ENCODE assay signal across 15 cellular contexts in the genomic region with DNA sequence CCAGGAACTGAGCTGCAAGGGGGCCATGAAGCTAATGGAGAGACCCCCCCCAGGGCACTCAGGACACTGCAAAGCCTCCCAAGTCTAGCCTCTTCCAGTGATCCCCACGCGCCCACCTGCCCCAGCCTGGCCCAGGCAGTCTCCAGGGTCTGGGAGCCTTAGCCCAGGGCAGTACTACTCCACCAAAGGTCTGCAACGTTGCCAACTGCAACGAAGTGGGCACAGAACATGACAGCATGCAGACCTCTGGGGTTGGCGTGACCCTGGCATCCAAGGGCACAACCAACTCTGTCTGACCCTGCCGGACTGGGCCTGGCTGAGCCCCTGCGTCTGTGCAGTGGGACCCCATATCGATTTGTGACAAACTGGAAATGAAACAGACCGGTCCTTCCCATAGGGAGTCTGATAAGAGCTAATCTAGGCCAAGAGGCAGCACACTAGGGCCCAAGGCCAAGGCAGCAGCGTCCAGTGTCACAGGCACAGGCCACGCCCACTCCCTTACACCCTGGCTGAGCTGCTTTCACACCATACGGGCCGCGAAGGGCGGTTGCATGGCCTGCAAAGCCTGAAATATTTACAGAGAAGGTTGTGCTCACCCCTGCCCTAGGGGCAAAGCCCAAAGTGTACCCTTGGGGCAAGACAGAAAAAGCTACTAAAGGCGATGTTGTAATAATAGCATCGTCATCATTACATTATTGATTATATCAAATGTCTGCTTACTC.
DNase-seq lines count a peak whose midpoint lies in the region; ATAC-seq, FAIRE-seq and TF ChIP-seq lines count a peak whose summit lies in the region.
"Had no signal": no experiment of that assay in that cellular context is flagged by ENCODE, and none has a peak within 500 bp of the region (broad histone marks: within the 10 kb centered on the region; RNA-seq: fewer than 3 reads in every experiment).

No MANE protein-coding gene starts in this region.

- H3K4me3 ChIP-seq in kidney (ENCODE audit: low read length in 2 of 2): no peak overlapping the region
- no peak overlapping the region for H3K4me3 ChIP-seq in PC-3 (ENCODE audit: low read length)
- no peak overlapping the region for H3K4me3 ChIP-seq in CD8-positive, alpha-beta T cell (ENCODE audit: low read depth, low read length)

- no peak overlapping the region for H3K9ac ChIP-seq in kidney (ENCODE audit: low read length in 2 of 2)
- no peak overlapping the region for H3K9ac ChIP-seq in PC-3 (ENCODE audit: low read length)

- H3K79me2 ChIP-seq in PC-3 (ENCODE audit: low read length): no peaks in the 10 kb centered on the region; the same call in 1 of the 2 replicates

- in situ Hi-C loops in G401 (cut with HindIII; ENCODE audit: low sequenced_read_pairs): no loop called here

- CTCF ChIA-PET in PC-3 (lab: Charles Lee): no interaction called here
- CTCF ChIA-PET in CD8-positive, alpha-beta T cell (lab: Charles Lee): interaction anchor here (0.5 kb wide), 1 partner anchor 24 kb away, joined by 4 read pairs; no protein-coding TSS in a partner anchor
- CTCF ChIA-PET in activated CD4-positive, alpha-beta T cell treated with anti-CD3 and anti-CD28 coated beads for 36 hours (lab: Charles Lee): interaction anchor here (1.4 kb wide), 1 partner anchor 82 kb away, joined by 5 read pairs; no protein-coding TSS in a partner anchor

- FAIRE-seq in kidney (lab: Jason Lieb, UNC): no peak
- FAIRE-seq: astrocyte, urothelium cell line had no signal

- ATAC-seq in PC-3: no peak
- ATAC-seq in CD8-positive, alpha-beta T cell: no peak
- ATAC-seq in activated CD4-positive, alpha-beta T cell treated with anti-CD3 and anti-CD28 coated beads for 36 hours: no peak

- no peak overlapping the region for H2AFZ ChIP-seq in PC-3 (ENCODE audit: low read length)

- H3K4me1 Mint-ChIP-seq in CD8-positive, alpha-beta T cell (ENCODE audit: low read depth): peaks cover 26% of the 10 kb centered on the region
- peaks cover 31% of the 10 kb centered on the region for H3K4me1 Mint-ChIP-seq in activated CD4-positive, alpha-beta T cell treated with anti-CD3 and anti-CD28 coated beads for 36 hours

- DNase-seq in G401 (ENCODE audit: low spot score): peak; percentile 96
- peak; percentile 39 to 79 for DNase-seq in cerebellar nuclear complex (lab: John Stamatoyannopoulos, UW)
- DNase-seq in kidney: peak; percentile 91
- DNase-seq in retina: peak; percentile 32
- DNase-seq in PC-3: no peak
- DNase-seq in activated CD4-positive, alpha-beta T cell treated with anti-CD3 and anti-CD28 coated beads, Interleukin-2, amount 50 U/mL, for 48 hours: no peak
- no peak for DNase-seq in CD8-positive, alpha-beta T cell
- DNase-seq in activated CD4-positive, alpha-beta T cell treated with anti-CD3 and anti-CD28 coated beads for 36 hours: no peak
- DNase-seq: activated CD4-positive, CD25-positive, alpha-beta regulatory T cell; activated T-cell treated with anti-CD3 and anti-CD28 coated beads, Interleukin-2, amount 50 U/mL, for 24 hours; DMS 273 treated with DMSO at 0.1 percent for 48 hours; NCI-H1092 treated with DMSO at 0.1 percent for 48 hours; NCI-H526 had no signal

- H3K4me2 ChIP-seq in PC-3 (ENCODE audit: low read length): no peak overlapping the region

- BruUV-seq in PC-3 (replicated peaks; lab: Mats Ljungman, UMichigan): no TSS peak

- no peaks in the 10 kb centered on the region for H3K9me3 ChIP-seq in kidney (ENCODE audit: control insufficient read depth in 1 of 2, low read length in 2 of 2)
- no peaks in the 10 kb centered on the region for H3K9me3 ChIP-seq in PC-3 (ENCODE audit: low read length)
- no peaks in the 10 kb centered on the region for H3K9me3 ChIP-seq in CD8-positive, alpha-beta T cell (ENCODE audit: low read length)

- H3K9me3 Mint-ChIP-seq in CD8-positive, alpha-beta T cell: no peaks in the 10 kb centered on the region
- no peaks in the 10 kb centered on the region for H3K9me3 Mint-ChIP-seq in activated CD4-positive, alpha-beta T cell treated with anti-CD3 and anti-CD28 coated beads for 36 hours (ENCODE audit: low read depth)
- H3K9me3 Mint-ChIP-seq: activated T-cell treated with anti-CD3 and anti-CD28 coated beads, Interleukin-2, amount 50 U/mL, for 24 hours had no signal

- intact Hi-C loops in kidney (cut with DNase I) (no loop called here), PC-3 (cut with micrococcal nuclease) (no loop called here)
- intact Hi-C loops in CD8-positive, alpha-beta T cell (cut with DNase I, micrococcal nuclease): no loop called here
- intact Hi-C loops in activated CD4-positive, alpha-beta T cell treated with anti-CD3 and anti-CD28 coated beads for 36 hours (cut with DNase I, micrococcal nuclease): loop anchor here (5.0 kb wide), 1 partner anchor 57 kb away; no protein-coding TSS in a partner anchor

- H3K36me3 ChIP-seq in kidney (ENCODE audit: control insufficient read depth in 1 of 2, insufficient read depth in 2 of 2, low read length in 2 of 2): peaks cover 0 to 22% of the 10 kb centered on the region in 2 donors
- no peaks in the 10 kb centered on the region; the same call in 1 of the 2 replicates for H3K36me3 ChIP-seq in PC-3 (ENCODE audit: low read depth, low read length)
- no peaks in the 10 kb centered on the region for H3K36me3 ChIP-seq in CD8-positive, alpha-beta T cell (ENCODE audit: insufficient read depth, low read length)

- POLR2A ChIA-PET in PC-3 (lab: Charles Lee; ENCODE audit: unreplicated experiment): no interaction called here
- POLR2A ChIA-PET in CD8-positive, alpha-beta T cell (lab: Charles Lee): no interaction called here
- POLR2A ChIA-PET in activated CD4-positive, alpha-beta T cell treated with anti-CD3 and anti-CD28 coated beads for 36 hours (lab: Charles Lee): no interaction called here

- no peak overlapping the region for H3K27ac ChIP-seq in kidney (ENCODE audit: low read depth in 2 of 2, low read length in 2 of 2)
- no peak overlapping the region for H3K27ac ChIP-seq in PC-3 (ENCODE audit: low read length)
- no peak overlapping the region for H3K27ac ChIP-seq in CD8-positive, alpha-beta T cell (ENCODE audit: low read depth, low read length)

- H3K4me1 ChIP-seq in kidney (ENCODE audit: control insufficient read depth in 1 of 2, insufficient read depth in 1 of 2, low read depth in 1 of 2, low read length in 2 of 2) (peaks cover 0 to 10% of the 10 kb centered on the region in 2 donors), PC-3 (ENCODE audit: insufficient read depth, low read length) (no peaks in the 10 kb centered on the region)
- peaks cover 16% of the 10 kb centered on the region for H3K4me1 ChIP-seq in CD8-positive, alpha-beta T cell (ENCODE audit: insufficient read depth, low read length)

- TF ChIP-seq CTCF in kidney (IDR thresholded peaks at IDR 0.05; ENCODE audit: borderline replicate concordance, extremely low read depth, insufficient read depth) (no peak), PC-3 (conservative IDR thresholded peaks at IDR 0.05; ENCODE audit: low read depth, low read length) (no peak)
- no peak for TF ChIP-seq CTCF in CD8-positive, alpha-beta T cell (IDR thresholded peaks at IDR 0.05)

- no peak overlapping the region for H3K27ac Mint-ChIP-seq in CD8-positive, alpha-beta T cell
- no peak overlapping the region for H3K27ac Mint-ChIP-seq in activated CD4-positive, alpha-beta T cell treated with anti-CD3 and anti-CD28 coated beads for 36 hours
- H3K27ac Mint-ChIP-seq: activated T-cell treated with anti-CD3 and anti-CD28 coated beads, Interleukin-2, amount 50 U/mL, for 24 hours had no signal

- no peaks in the 10 kb centered on the region for H3K27me3 ChIP-seq in PC-3 (ENCODE audit: low read length)
- H3K27me3 ChIP-seq in CD8-positive, alpha-beta T cell (ENCODE audit: insufficient read depth, low read length): no peaks in the 10 kb centered on the region

- H3K4me3 Mint-ChIP-seq in CD8-positive, alpha-beta T cell: no peak overlapping the region
- H3K4me3 Mint-ChIP-seq in activated CD4-positive, alpha-beta T cell treated with anti-CD3 and anti-CD28 coated beads for 36 hours: no peak overlapping the region
- H3K4me3 Mint-ChIP-seq: activated T-cell treated with anti-CD3 and anti-CD28 coated beads, Interleukin-2, amount 50 U/mL, for 24 hours had no signal

- H3F3A ChIP-seq in PC-3 (ENCODE audit: low read length, unreplicated experiment): no peaks in the 10 kb centered on the region

- no peaks in the 10 kb centered on the region for H3K27me3 Mint-ChIP-seq in CD8-positive, alpha-beta T cell (ENCODE audit: low read depth)
- no peaks in the 10 kb centered on the region for H3K27me3 Mint-ChIP-seq in activated CD4-positive, alpha-beta T cell treated with anti-CD3 and anti-CD28 coated beads for 36 hours
- H3K27me3 Mint-ChIP-seq: activated T-cell treated with anti-CD3 and anti-CD28 coated beads, Interleukin-2, amount 50 U/mL, for 24 hours had no signal

- no peaks in the 10 kb centered on the region for H4K20me1 ChIP-seq in PC-3 (ENCODE audit: low read length)

- H3K36me3 Mint-ChIP-seq in CD8-positive, alpha-beta T cell: peaks cover 26% of the 10 kb centered on the region
- peaks cover 19% of the 10 kb centered on the region for H3K36me3 Mint-ChIP-seq in activated CD4-positive, alpha-beta T cell treated with anti-CD3 and anti-CD28 coated beads for 36 hours (ENCODE audit: low read depth)

- H3K9me2 ChIP-seq in PC-3 (replicated peaks; ENCODE audit: low read length): no peaks in the 10 kb centered on the region

Comparison
In these comparisons a context has a peak if more than half of its experiments do, and no peak if none do; other contexts are left out.
1. DNase-seq: peak in G401 (single experiment), cerebellar nuclear complex (2 of 2), kidney (single experiment) and retina (single experiment); none in PC-3 (single experiment), activated CD4-positive, alpha-beta T cell treated with anti-CD3 and anti-CD28 coated beads, Interleukin-2, amount 50 U/mL, for 48 hours (0 of 2), CD8-positive, alpha-beta T cell (0 of 7) and activated CD4-positive, alpha-beta T cell treated with anti-CD3 and anti-CD28 coated beads for 36 hours (single experiment).
2. intact Hi-C loops: an anchor here in activated CD4-positive, alpha-beta T cell treated with anti-CD3 and anti-CD28 coated beads for 36 hours (5.0 kb wide); none called in kidney, PC-3 and CD8-positive, alpha-beta T cell.